8 cellular contexts compared by ENCODE assay signal in the genomic region with DNA sequence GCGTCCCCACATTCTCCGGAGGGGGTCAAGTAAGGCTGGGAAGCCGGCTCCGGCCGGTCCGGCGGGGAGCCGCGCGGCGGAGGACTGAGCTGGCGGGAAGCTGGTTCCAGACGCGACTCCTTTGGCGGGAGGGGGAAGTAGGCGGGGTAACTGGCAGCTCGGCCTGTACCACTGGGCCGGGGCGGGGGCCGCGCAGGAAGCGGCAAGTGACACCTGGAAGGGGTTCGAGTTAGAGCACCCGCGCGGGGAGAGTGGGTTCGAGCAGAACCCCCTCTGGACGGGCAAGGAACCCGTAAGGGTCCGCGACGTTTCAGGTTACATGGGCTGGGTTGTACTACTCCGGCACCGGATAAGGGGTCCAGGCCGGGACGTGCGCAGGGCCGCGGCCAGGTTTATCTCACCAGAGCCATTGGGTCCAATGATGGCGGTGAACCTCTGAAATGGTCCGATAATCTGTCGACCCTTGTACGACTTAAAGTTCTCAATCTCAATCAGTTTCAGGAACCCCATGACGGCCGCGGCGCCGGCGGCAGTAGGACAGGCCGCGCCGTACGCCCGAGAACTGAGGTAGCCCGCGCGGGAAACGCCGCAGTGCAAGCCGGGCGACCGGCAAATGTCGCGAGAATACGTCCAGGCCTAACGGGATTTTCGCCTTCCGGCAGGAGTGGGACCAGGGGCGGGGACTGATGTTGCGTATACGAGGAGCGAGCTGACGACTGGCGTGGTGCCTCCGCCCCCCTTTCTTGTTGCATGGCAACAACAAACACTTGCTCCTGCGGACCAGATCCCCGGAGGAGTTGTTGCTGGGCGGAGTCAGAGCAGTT. TPM values are rescaled to one million over a fixed set of nuclear protein-coding genes. Genes with fewer than 3 reads are reported as not detected.
DNase-seq lines count a peak whose midpoint lies in the region; ATAC-seq and TF ChIP-seq lines count a peak whose summit lies in the region.

Gene RIBC1, plus strand, starts transcription at position 783 of the 824 bp plus-strand sequence. CDS start 3,404 bp downstream, outside the sequence.
Gene SMC1A, minus strand, starts transcription at position 564 of the 824 bp plus-strand sequence. Its CDS starts 54 bp downstream, at position 510.

- DNase-seq in DMS 273 (lab: John Stamatoyannopoulos, UW; ENCODE audit: unreplicated experiment) (peak; percentile 100), HuH-7 (ENCODE audit: low spot score) (peak; percentile 88), activated T-cell treated with anti-CD3 and anti-CD28 coated beads for 1 hour (ENCODE audit: low read depth) (peak; percentile 87), endothelial cell (ENCODE audit: low spot score) (peak; percentile 91)
- DNase-seq in stimulated activated CD8-positive, alpha-beta memory T cell treated with anti-CD3 and anti-CD28 coated beads, Interleukin-15, amount 100 ng/mL, for 24 hours (ENCODE audit: low read depth): peak; percentile 61

- 0 to 1% methylated on average over 17 to 39 of the region's 78 CpGs for WGBS in mesodermal cell (ENCODE audit: insufficient coverage in 2 of 2), 2 experiments

- H3K9me3 Mint-ChIP-seq in endothelial cell (ENCODE audit: unreplicated experiment): no peaks in the 10 kb centered on the region

- H3K79me2 ChIP-seq in OCI-LY1 (ENCODE audit: insufficient read depth, low read length): peaks cover 45% of the 10 kb centered on the region

- peaks cover 4% of the 10 kb centered on the region for H3K36me3 Mint-ChIP-seq in endothelial cell (ENCODE audit: low read depth, unreplicated experiment)

- H4K20me1 ChIP-seq in OCI-LY1 (ENCODE audit: insufficient read depth, low read length): no peaks in the 10 kb centered on the region

- H3K36me3 ChIP-seq in OCI-LY1 (ENCODE audit: insufficient read depth, low read length) (peaks cover 10% of the 10 kb centered on the region; the same call in 1 of the 2 replicates), mesodermal cell (ENCODE audit: control insufficient read depth, insufficient read depth, low read length) (peaks cover 12% of the 10 kb centered on the region)

- H3K9ac ChIP-seq in OCI-LY1 (ENCODE audit: low read length): peak within 1 kb of the TSS; percentile 99

- peak within 1 kb of the TSS; percentile 90 for H3K27ac ChIP-seq in OCI-LY1 (ENCODE audit: low read depth, low read length, poor library complexity, severe bottlenecking)
- H3K27ac ChIP-seq in mesodermal cell (ENCODE audit: low read depth, low read length, severe bottlenecking): peak within 1 kb of the TSS; percentile 91

- no peaks in the 10 kb centered on the region for H3F3A ChIP-seq in OCI-LY1 (ENCODE audit: insufficient read depth, low read length)

- no peaks in the 10 kb centered on the region for H3K9me3 ChIP-seq in OCI-LY1 (ENCODE audit: low read length)
- no peaks in the 10 kb centered on the region for H3K9me3 ChIP-seq in mesodermal cell (ENCODE audit: control insufficient read depth, low read length)

- H3K4me1 Mint-ChIP-seq in endothelial cell (ENCODE audit: unreplicated experiment): peaks cover 7% of the 10 kb centered on the region

- peak within 1 kb of the TSS; percentile 100 for H3K27ac Mint-ChIP-seq in endothelial cell (ENCODE audit: unreplicated experiment)

- no peaks in the 10 kb centered on the region for H3K9me2 ChIP-seq in OCI-LY1 (ENCODE audit: low read depth, low read length)

- no peak within 1 kb of the TSS for H2AFZ ChIP-seq in OCI-LY1 (ENCODE audit: low read length)

- TF ChIP-seq CTCF in OCI-LY1 (IDR thresholded peaks at IDR 0.05; ENCODE audit: low read length) (no peak), endothelial cell (IDR thresholded peaks at IDR 0.05; ENCODE audit: unreplicated experiment) (no peak)

- H3K27me3 ChIP-seq in OCI-LY1 (ENCODE audit: insufficient read depth, low read length): no peaks in the 10 kb centered on the region

- peak; percentile 95 for ATAC-seq in GM21526 (IDR thresholded peaks at IDR 0.05; ENCODE audit: low FRiP score, unreplicated experiment)

- H3K27me3 Mint-ChIP-seq in endothelial cell (ENCODE audit: unreplicated experiment): peaks cover 2% of the 10 kb centered on the region

- H3K4me2 ChIP-seq in OCI-LY1 (ENCODE audit: low read length): peak within 1 kb of the TSS; percentile 95

- H3K4me1 ChIP-seq in OCI-LY1 (ENCODE audit: insufficient read depth, low read length, severe bottlenecking): peaks cover 20% of the 10 kb centered on the region
- H3K4me1 ChIP-seq in mesodermal cell (ENCODE audit: control insufficient read depth, insufficient read depth, low read length, poor library complexity, severe bottlenecking): no peaks in the 10 kb centered on the region

- H3K4me3 Mint-ChIP-seq in endothelial cell (ENCODE audit: unreplicated experiment): peak within 1 kb of the TSS; percentile 97

- H3K4me3 ChIP-seq in OCI-LY1 (ENCODE audit: low read depth, low read length, poor library complexity, severe bottlenecking) (peak within 1 kb of the TSS; percentile 98), mesodermal cell (ENCODE audit: extremely low read depth, insufficient read depth, low read length, poor library complexity, severe bottlenecking) (peak within 1 kb of the TSS; percentile 58)

RNA-seq across cellular contexts. Expression of gene RIBC1, which starts in this region (rescaled TPM):
- total RNA-seq in endothelial cell (ENCODE audit: unreplicated experiment): 0.97 TPM
- polyA plus RNA-seq in mesodermal cell (2013, experiment 1 of 2): 1.4 TPM
- 1.6 TPM for polyA plus RNA-seq in mesodermal cell (2013, experiment 2 of 2)

RNA-seq across cellular contexts. Expression of gene SMC1A, which starts in this region (rescaled TPM):
- 55.6 TPM for total RNA-seq in endothelial cell (ENCODE audit: unreplicated experiment)
- 63.2 TPM for polyA plus RNA-seq in mesodermal cell (2013, experiment 1 of 2)
- polyA plus RNA-seq in mesodermal cell (2013, experiment 2 of 2): 65.3 TPM

Comparison
In these comparisons a context has a peak if more than half of its experiments do, and no peak if none do; other contexts are left out.
1. Peak in every context shown above with its lines: DNase-seq, ATAC-seq, H3K4me3 ChIP-seq and H3K27ac ChIP-seq.